ENCODE assay signal across 10 cellular contexts in the genomic region with DNA sequence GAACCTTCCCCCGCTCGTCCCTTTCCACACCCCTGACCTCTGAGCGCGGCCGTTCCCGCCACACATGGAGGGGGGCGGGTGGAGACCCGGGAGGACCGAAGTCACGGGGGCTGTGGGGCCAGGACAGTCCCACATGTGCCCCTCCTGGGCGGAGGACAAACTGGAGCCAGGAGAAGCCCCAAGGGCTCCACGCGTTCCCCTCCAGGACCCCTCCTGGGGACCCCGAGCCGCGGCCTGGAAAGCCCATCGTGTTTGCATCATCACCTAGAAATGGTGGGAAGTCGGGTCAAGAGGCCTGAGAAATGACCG. TPM values are rescaled to one million over a fixed set of nuclear protein-coding genes. Genes with fewer than 3 reads are reported as not detected.
DNase-seq lines count a peak whose midpoint lies in the region; ATAC-seq and TF ChIP-seq lines count a peak whose summit lies in the region.
"Had no signal": no experiment of that assay in that cellular context is flagged by ENCODE, and none has a peak within 500 bp of the region (broad histone marks: within the 10 kb centered on the region; RNA-seq: fewer than 3 reads in every experiment).

No MANE protein-coding gene starts in this region.

- ATAC-seq in heart left ventricle = peak in 1 of 4 donors; percentile 31
- no peak for ATAC-seq in Right ventricle myocardium superior (ENCODE audit: poor library complexity)
- ATAC-seq in upper lobe of right lung = no peak
- ATAC-seq in GM19035 (IDR thresholded peaks at IDR 0.05; ENCODE audit: unreplicated experiment) = no peak

- peaks cover 30% of the 10 kb centered on the region for H3K27me3 Mint-ChIP-seq in mesothelial cell of epicardium (ENCODE audit: low read depth)

- no peaks in the 10 kb centered on the region for H3K27me3 ChIP-seq in heart left ventricle
- no peaks in the 10 kb centered on the region for H3K27me3 ChIP-seq in brain microvascular endothelial cell (replicated peaks)
- H3K27me3 ChIP-seq in upper lobe of right lung = no peaks in the 10 kb centered on the region
- H3K27me3 ChIP-seq in MM.1S (replicated peaks; ENCODE audit: insufficient read depth, low read length) = peaks cover 92% of the 10 kb centered on the region

- H3K27ac ChIP-seq in heart left ventricle (peak overlapping the region in 9 of 12 donors; percentile 7 to 84 (median 65)), brain microvascular endothelial cell (peak overlapping the region; percentile 48), upper lobe of right lung (peak overlapping the region; percentile 58), MM.1S (ENCODE audit: low read length) (no peak overlapping the region)
- H3K27ac ChIP-seq: epithelial cell of prostate had no signal

- H3K4me3 Mint-ChIP-seq in mesothelial cell of epicardium = peak overlapping the region; percentile 68

- no peaks in the 10 kb centered on the region for H3K79me2 ChIP-seq in MM.1S (ENCODE audit: low read length)

- H3K4me3 ChIP-seq in heart left ventricle = peak overlapping the region; percentile 59 to 95 (median 75)
- peak overlapping the region; percentile 77 for H3K4me3 ChIP-seq in brain microvascular endothelial cell (ENCODE audit: low read depth, low read length)
- H3K4me3 ChIP-seq in upper lobe of right lung = peak overlapping the region; percentile 76
- H3K4me3 ChIP-seq in MM.1S (ENCODE audit: low read length) = no peak overlapping the region

- DNase-seq in heart left ventricle (no peak), Right ventricle myocardium superior (no peak), brain microvascular endothelial cell (no peak), mesothelial cell of epicardium (ENCODE audit: low spot score in 2 of 2, unreplicated experiment in 2 of 2) (no peak), upper lobe of right lung (no peak), SHP77 treated with DMSO at 0.1 percent for 48 hours (lab: John Stamatoyannopoulos, UW) (no peak), MM.1S (no peak)
- DNase-seq: Kasumi-1 had no signal

- 21 to 80% (median 33%) methylated on average over 9 to 19 of the region's 19 CpGs for WGBS in heart left ventricle, 4 donors

- no peaks in the 10 kb centered on the region for H3K9me3 Mint-ChIP-seq in mesothelial cell of epicardium

- no peak overlapping the region for H3K27ac Mint-ChIP-seq in mesothelial cell of epicardium

- TF ChIP-seq CTCF in heart left ventricle (IDR thresholded peaks at IDR 0.05) (no peak), brain microvascular endothelial cell (IDR thresholded peaks at IDR 0.05; ENCODE audit: low read depth, low read length, missing control alignments) (no peak), mesothelial cell of epicardium (IDR thresholded peaks at IDR 0.05; ENCODE audit: unreplicated experiment) (no peak), upper lobe of right lung (IDR thresholded peaks at IDR 0.05) (no peak), MM.1S (IDR thresholded peaks at IDR 0.05; ENCODE audit: low read length) (no peak)

- H3K4me1 Mint-ChIP-seq in mesothelial cell of epicardium = peaks cover 26% of the 10 kb centered on the region

- H3K4me2 ChIP-seq in MM.1S (ENCODE audit: low read depth, low read length) = no peak overlapping the region

- H3K36me3 ChIP-seq in heart left ventricle (peaks cover 0 to 2% (median 0%) of the 10 kb centered on the region in 9 donors), brain microvascular endothelial cell (replicated peaks) (no peaks in the 10 kb centered on the region), upper lobe of right lung (no peaks in the 10 kb centered on the region), MM.1S (replicated peaks; ENCODE audit: insufficient read depth, low read length) (no peaks in the 10 kb centered on the region)

- H3K4me1 ChIP-seq in heart left ventricle (peaks cover 8 to 88% (median 52%) of the 10 kb centered on the region in 12 donors), upper lobe of right lung (peaks cover 37% of the 10 kb centered on the region), MM.1S (ENCODE audit: low read length) (no peaks in the 10 kb centered on the region)

- H3K9me2 ChIP-seq in MM.1S (replicated peaks; ENCODE audit: insufficient read depth, low read length) = no peaks in the 10 kb centered on the region

- no peaks in the 10 kb centered on the region for H3F3A ChIP-seq in MM.1S (ENCODE audit: insufficient read depth, low read length)

- H3K9me3 ChIP-seq in heart left ventricle (no peaks in the 10 kb centered on the region), upper lobe of right lung (no peaks in the 10 kb centered on the region), MM.1S (replicated peaks; ENCODE audit: insufficient read depth, low read length) (no peaks in the 10 kb centered on the region)

- in situ Hi-C loops in brain microvascular endothelial cell (cut with HindIII; ENCODE audit: low pct_ligation_motif_present, low sequenced_read_pairs) = no loop called here

- H3K36me3 Mint-ChIP-seq in mesothelial cell of epicardium = peaks cover 2% of the 10 kb centered on the region

- H4K20me1 ChIP-seq in MM.1S (ENCODE audit: insufficient read depth, low read length) = no peaks in the 10 kb centered on the region

- no peak for TF ChIP-seq POLR2A in heart left ventricle (IDR thresholded peaks at IDR 0.05)

- H3K9ac ChIP-seq in MM.1S (ENCODE audit: low read length) = no peak overlapping the region

- H2AFZ ChIP-seq in MM.1S (ENCODE audit: low read length) = no peak overlapping the region

- intact Hi-C loops in heart left ventricle (cut with DNase I) (loop anchor here in 1 of 10 donors (10.0 kb wide), 1 partner anchor 126 kb away; no protein-coding TSS in a partner anchor), Right ventricle myocardium superior (cut with DNase I) (no loop called here), upper lobe of right lung (cut with DNase I) (loop anchor here (5.0 kb wide), 1 partner anchor 58 kb away; no protein-coding TSS in a partner anchor)

RNA-seq across cellular contexts. Expression of gene ABR, which starts 0.6 kb away (rescaled TPM):
- total RNA-seq in heart left ventricle (100 to 1,000 TPM; 134 to 171 (median 156) TPM), Right ventricle myocardium superior (128 TPM), mesothelial cell of epicardium (63.9 to 70.1 TPM (median 69.3 TPM) in 3 replicates), upper lobe of right lung (185 TPM)
- polyA plus RNA-seq in heart left ventricle = 10 to 100 TPM; 64.5 to 93.2 TPM
